Comparison of ENCODE assay signal across 20 cellular contexts in genomic region chr2:191003405-191004309, GRCh38. TPM values are rescaled to one million over a fixed set of nuclear protein-coding genes. Genes with fewer than 3 reads are reported as not detected.
DNase-seq lines count a peak whose midpoint lies in the region; ATAC-seq, FAIRE-seq and TF ChIP-seq lines count a peak whose summit lies in the region.
"Had no signal": no experiment of that assay in that cellular context is flagged by ENCODE, and none has a peak within 500 bp of the region (broad histone marks: within the 10 kb centered on the region; RNA-seq: fewer than 3 reads in every experiment).

No MANE protein-coding gene starts in this region.

- DNase-seq in activated CD4-positive, alpha-beta T cell treated with anti-CD3 and anti-CD28 coated beads, Interleukin-2, amount 10 ng/mL, durations not matched to agents 7 days and 5 days, result no peak
- DNase-seq in activated CD4-positive, alpha-beta T cell treated with anti-CD3 and anti-CD28 coated beads, Interleukin-2, amount 50 U/mL, for 4 hours, result no peak
- no peak for DNase-seq in GM18507 (ENCODE audit: extremely low spot score, insufficient read length, low read depth)
- no peak for DNase-seq in naive thymus-derived CD4-positive, alpha-beta T cell
- DNase-seq in heart left ventricle, result no peak
- no peak for DNase-seq in kidney glomerular epithelial cell (lab: John Stamatoyannopoulos, UW)
- DNase-seq: activated CD4-positive, alpha-beta T cell treated with anti-CD3 and anti-CD28 coated beads for 4 hours; activated T-cell treated with anti-CD3 and anti-CD28 coated beads, Interleukin-2, amount 50 U/mL, for 4 hours; caudate nucleus; dorsolateral prefrontal cortex; erythroblast; GM23248; NCI-H69; stimulated activated CD4-positive, alpha-beta T cell treated with anti-CD3 and anti-CD28 coated beads, Interleukin-15, amount 100 ng/mL, for 24 hours had no signal

- 96 to 97% (median 96%) methylated on average over 6 of the region's 6 CpGs for WGBS in heart left ventricle, 4 donors

- H3K4me3 Mint-ChIP-seq in activated CD4-positive, alpha-beta T cell treated with anti-CD3 and anti-CD28 coated beads, Interleukin-2, amount 10 ng/mL, durations not matched to agents 7 days and 5 days, result no peak overlapping the region
- H3K4me3 Mint-ChIP-seq in activated naive CD8-positive, alpha-beta T cell, result peak overlapping the region; percentile 38
- peak overlapping the region in 3 of 10 donors; percentile 11 to 51 (median 30) for H3K4me3 Mint-ChIP-seq in naive thymus-derived CD4-positive, alpha-beta T cell
- H3K4me3 Mint-ChIP-seq: activated T-cell treated with anti-CD3 and anti-CD28 coated beads, Interleukin-2, amount 50 U/mL, for 4 hours had no signal

- FAIRE-seq in GM18507 (lab: Jason Lieb, UNC), result peak; percentile 18
- FAIRE-seq: A549, frontal cortex, TTC549 had no signal

- peaks cover 95% of the 10 kb centered on the region for H3K4me1 Mint-ChIP-seq in activated CD4-positive, alpha-beta T cell treated with anti-CD3 and anti-CD28 coated beads, Interleukin-2, amount 10 ng/mL, durations not matched to agents 7 days and 5 days
- peaks cover 78% of the 10 kb centered on the region for H3K4me1 Mint-ChIP-seq in activated naive CD8-positive, alpha-beta T cell (ENCODE audit: low read depth)
- peaks cover 32 to 88% (median 80%) of the 10 kb centered on the region in 7 donors for H3K4me1 Mint-ChIP-seq in naive thymus-derived CD4-positive, alpha-beta T cell

- ATAC-seq in naive thymus-derived CD4-positive, alpha-beta T cell, result no peak
- no peak for ATAC-seq in heart left ventricle
- ATAC-seq in HG03432 (IDR thresholded peaks at IDR 0.05; ENCODE audit: unreplicated experiment), result no peak
- ATAC-seq: A549; activated T-cell treated with anti-CD3 and anti-CD28 coated beads, Interleukin-2, amount 50 U/mL, for 4 hours had no signal

- CTCF ChIA-PET in activated CD4-positive, alpha-beta T cell treated with anti-CD3 and anti-CD28 coated beads, Interleukin-2, amount 10 ng/mL, durations not matched to agents 7 days and 5 days (lab: Charles Lee), result interaction anchor here (1.0 to 1.9 kb wide), 4 partner anchors 9 to 54 kb away, joined by 3 to 6 read pairs (median 4); no protein-coding TSS in a partner anchor
- CTCF ChIA-PET in naive thymus-derived CD4-positive, alpha-beta T cell (lab: Charles Lee), result interaction anchor here (1.8 kb wide), 1 partner anchor 7 kb away, joined by 5 read pairs; no protein-coding TSS in a partner anchor

- peak overlapping the region; percentile 32 for H3K27ac Mint-ChIP-seq in activated CD4-positive, alpha-beta T cell treated with anti-CD3 and anti-CD28 coated beads, Interleukin-2, amount 10 ng/mL, durations not matched to agents 7 days and 5 days
- H3K27ac Mint-ChIP-seq in activated naive CD8-positive, alpha-beta T cell, result peak overlapping the region; percentile 70
- peak overlapping the region; percentile 35 to 88 (median 72) for H3K27ac Mint-ChIP-seq in naive thymus-derived CD4-positive, alpha-beta T cell

- POLR2A ChIA-PET in activated CD4-positive, alpha-beta T cell treated with anti-CD3 and anti-CD28 coated beads, Interleukin-2, amount 10 ng/mL, durations not matched to agents 7 days and 5 days (lab: Charles Lee), result no interaction called here
- POLR2A ChIA-PET in naive thymus-derived CD4-positive, alpha-beta T cell (lab: Charles Lee), result interaction anchor here (0.6 to 2.2 kb wide), 4 partner anchors 9 to 190 kb away, joined by 3 to 6 read pairs (median 3); no protein-coding TSS in a partner anchor

- peaks cover 81 to 89% (median 89%) of the 10 kb centered on the region in 3 experiments for H3K36me3 ChIP-seq in naive thymus-derived CD4-positive, alpha-beta T cell (ENCODE audit: control insufficient read depth in 2 of 3, insufficient read depth in 3 of 3, low read length in 3 of 3)
- peaks cover 0 to 100% (median 100%) of the 10 kb centered on the region in 9 donors for H3K36me3 ChIP-seq in heart left ventricle

- no peak overlapping the region for H3K27ac ChIP-seq in naive thymus-derived CD4-positive, alpha-beta T cell (ENCODE audit: low read depth, low read length)
- H3K27ac ChIP-seq in heart left ventricle, result no peak overlapping the region
- H3K27ac ChIP-seq: A549, dorsolateral prefrontal cortex, GM23248, right atrium auricular region had no signal

- H3K9me3 ChIP-seq in naive thymus-derived CD4-positive, alpha-beta T cell (ENCODE audit: control insufficient read depth in 2 of 3, low read length in 3 of 3), result no peaks in the 10 kb centered on the region
- H3K9me3 ChIP-seq in heart left ventricle, result no peaks in the 10 kb centered on the region
- H3K9me3 ChIP-seq: A549, right atrium auricular region had no signal

- TF ChIP-seq POLR2A in heart left ventricle (IDR thresholded peaks at IDR 0.05), result no peak

- TF ChIP-seq CTCF in heart left ventricle (IDR thresholded peaks at IDR 0.05), result no peak

- peaks cover 27% of the 10 kb centered on the region for H3K9me3 Mint-ChIP-seq in activated CD4-positive, alpha-beta T cell treated with anti-CD3 and anti-CD28 coated beads, Interleukin-2, amount 10 ng/mL, durations not matched to agents 7 days and 5 days
- H3K9me3 Mint-ChIP-seq in activated naive CD8-positive, alpha-beta T cell (ENCODE audit: low read depth), result no peaks in the 10 kb centered on the region
- H3K9me3 Mint-ChIP-seq in naive thymus-derived CD4-positive, alpha-beta T cell, result peaks cover 0 to 19% (median 3%) of the 10 kb centered on the region in 11 donors

- no peaks in the 10 kb centered on the region for H3K27me3 Mint-ChIP-seq in activated CD4-positive, alpha-beta T cell treated with anti-CD3 and anti-CD28 coated beads, Interleukin-2, amount 10 ng/mL, durations not matched to agents 7 days and 5 days
- H3K27me3 Mint-ChIP-seq in activated naive CD8-positive, alpha-beta T cell, result no peaks in the 10 kb centered on the region
- H3K27me3 Mint-ChIP-seq in naive thymus-derived CD4-positive, alpha-beta T cell, result no peaks in the 10 kb centered on the region

- no peaks in the 10 kb centered on the region for H3K27me3 ChIP-seq in naive thymus-derived CD4-positive, alpha-beta T cell (ENCODE audit: control insufficient read depth in 2 of 2, insufficient read depth in 2 of 2, low read length in 2 of 2)
- no peaks in the 10 kb centered on the region for H3K27me3 ChIP-seq in heart left ventricle
- H3K27me3 ChIP-seq: dorsolateral prefrontal cortex, right atrium auricular region had no signal

- H3K36me3 Mint-ChIP-seq in activated CD4-positive, alpha-beta T cell treated with anti-CD3 and anti-CD28 coated beads, Interleukin-2, amount 10 ng/mL, durations not matched to agents 7 days and 5 days (ENCODE audit: low read depth), result peaks cover 99% of the 10 kb centered on the region
- H3K36me3 Mint-ChIP-seq in activated naive CD8-positive, alpha-beta T cell, result peaks cover 51% of the 10 kb centered on the region
- H3K36me3 Mint-ChIP-seq in naive thymus-derived CD4-positive, alpha-beta T cell, result peaks cover 40 to 95% (median 85%) of the 10 kb centered on the region in 5 donors

- H3K4me3 ChIP-seq in naive thymus-derived CD4-positive, alpha-beta T cell (ENCODE audit: low read length), result no peak overlapping the region
- no peak overlapping the region for H3K4me3 ChIP-seq in heart left ventricle
- H3K4me3 ChIP-seq: A549, dorsolateral prefrontal cortex, GM23248, right atrium auricular region had no signal

- intact Hi-C loops in naive thymus-derived CD4-positive, alpha-beta T cell (cut with micrococcal nuclease), result no loop called here
- intact Hi-C loops in heart left ventricle (cut with DNase I), result no loop called here

- peaks cover 39 to 44% of the 10 kb centered on the region in 2 donors for H3K4me1 ChIP-seq in naive thymus-derived CD4-positive, alpha-beta T cell (ENCODE audit: control insufficient read depth in 2 of 2, insufficient read depth in 2 of 2, low read length in 2 of 2)
- H3K4me1 ChIP-seq in heart left ventricle, result peaks cover 0 to 50% (median 0%) of the 10 kb centered on the region in 12 donors
- H3K4me1 ChIP-seq: right atrium auricular region had no signal

RNA-seq across cellular contexts. Expression of gene STAT1, which starts 10.3 kb away (rescaled TPM):
- total RNA-seq in activated CD4-positive, alpha-beta T cell treated with anti-CD3 and anti-CD28 coated beads, Interleukin-2, amount 10 ng/mL, durations not matched to agents 7 days and 5 days, result 100 to 1,000 TPM; 876 to 958 TPM
- total RNA-seq in naive thymus-derived CD4-positive, alpha-beta T cell, result 1,000 to 10,000 TPM in 1 of 5 experiments, 10 to 100 TPM in 4; 74.1 to 1,177 (median 89.6) TPM
- polyA plus RNA-seq in naive thymus-derived CD4-positive, alpha-beta T cell, result 100 to 1,000 TPM; 221 to 244 TPM
- total RNA-seq in heart left ventricle, result 100 to 1,000 TPM in 1 of 9 donors, 10 to 100 TPM in 8; 29.1 to 469 (median 55.1) TPM
- polyA plus RNA-seq in heart left ventricle, result 10 to 100 TPM in 1 of 2 donors, 1 to 10 TPM in 1; 7.8 to 31.8 TPM
